13 cellular contexts compared by ENCODE assay signal in the genomic region with DNA sequence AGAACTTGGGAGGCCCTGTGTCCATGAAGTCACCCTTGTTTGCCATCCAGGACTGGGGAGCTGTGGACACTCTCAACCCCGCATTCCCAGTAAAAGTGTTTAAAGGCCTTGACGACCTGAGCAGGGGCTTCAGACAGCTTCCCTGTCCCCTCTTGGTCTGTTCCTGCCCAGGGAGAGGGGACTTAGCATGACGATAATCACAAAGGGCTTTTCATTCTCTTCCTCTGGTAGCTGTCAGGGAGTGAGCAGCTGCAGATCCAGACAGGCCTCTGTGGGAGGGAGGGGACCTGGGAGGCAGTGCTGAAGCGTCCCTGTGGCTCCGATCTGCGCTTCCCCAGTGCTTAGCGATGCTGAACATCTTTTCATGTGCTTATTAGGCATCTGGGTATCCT.
DNase-seq lines count a peak whose midpoint lies in the region; ATAC-seq, FAIRE-seq and TF ChIP-seq lines count a peak whose summit lies in the region.
"Had no signal": no experiment of that assay in that cellular context is flagged by ENCODE, and none has a peak within 500 bp of the region (broad histone marks: within the 10 kb centered on the region; RNA-seq: fewer than 3 reads in every experiment).

No MANE protein-coding gene starts in this region.

- H3K9ac ChIP-seq in HepG2 (ENCODE audit: insufficient read depth, low read depth, low read length): no peak overlapping the region

- H3K4me1 ChIP-seq in A673 (ENCODE audit: insufficient read depth, low read length, poor library complexity, severe bottlenecking) (peaks cover 18% of the 10 kb centered on the region), HepG2 (ENCODE audit: insufficient read depth, low read length) (peaks cover 20% of the 10 kb centered on the region)

- no peak for TF ChIP-seq CTCF in A673 (conservative IDR thresholded peaks at IDR 0.05; ENCODE audit: low read depth, low read length)
- no peak for TF ChIP-seq CTCF in bronchial epithelial cell (IDR thresholded peaks at IDR 0.05; ENCODE audit: insufficient read depth, low read length, severe bottlenecking)
- no peak for TF ChIP-seq CTCF in HepG2 (CRISPR knock-in tag; IDR thresholded peaks at IDR 0.05)

- no peaks in the 10 kb centered on the region for H3K79me2 ChIP-seq in HepG2 (ENCODE audit: insufficient read depth, low read length)

- ATAC-seq in HepG2 (peak; percentile 83), GM18505 (IDR thresholded peaks at IDR 0.05; ENCODE audit: unreplicated experiment) (no peak)
- ATAC-seq: left lobe of liver had no signal

- H3K4me2 ChIP-seq in HepG2 (ENCODE audit: low read depth, low read length): peak overlapping the region; percentile 66

- intact Hi-C loops in A673 (cut with micrococcal nuclease; ENCODE audit: unreplicated experiment) (no loop called here), HepG2 (cut with micrococcal nuclease; ENCODE audit: unreplicated experiment) (no loop called here)

- H3K36me3 ChIP-seq in A673 (ENCODE audit: insufficient read depth, low read length, poor library complexity, severe bottlenecking) (no peaks in the 10 kb centered on the region), bronchial epithelial cell (ENCODE audit: control insufficient read depth, insufficient read depth, low read length) (no peaks in the 10 kb centered on the region), HepG2 (replicated peaks in 1 of 2; ENCODE audit: control insufficient read depth in 1 of 2, insufficient read depth in 2 of 2, low read length in 2 of 2) (no peaks in the 10 kb centered on the region)

- peak overlapping the region; percentile 33 for H2AFZ ChIP-seq in HepG2 (ENCODE audit: low read length)

- no peak for TF ChIP-seq RAD21 in HepG2 (CRISPR knock-in tag; IDR thresholded peaks at IDR 0.05)

- POLR2A ChIA-PET in A673 (lab: Charles Lee; ENCODE audit: low non-redundant PET) (no interaction called here), HepG2 (lab: Yijun Ruan, JAX) (no interaction called here)

- H3K4me3 ChIP-seq in A673 (ENCODE audit: low read depth, low read length, poor library complexity, severe bottlenecking) (no peak overlapping the region), bronchial epithelial cell (ENCODE audit: low read depth, low read length) (no peak overlapping the region), HepG2 (replicated peaks in 1 of 3; ENCODE audit: insufficient read depth in 1 of 3, low read depth in 2 of 3, low read length in 3 of 3) (peak overlapping the region in 1 of 3 experiments; percentile 20; a peak in 1 of 6 replicates)

- DNase-seq in A673 (ENCODE audit: low spot score): peak; percentile 80
- DNase-seq in NCI-H2171 (lab: John Stamatoyannopoulos, UW): peak; percentile 23
- DNase-seq in bronchial epithelial cell (ENCODE audit: low read depth): peak; percentile 51
- DNase-seq in HepG2 (ENCODE audit: low spot score): no peak
- no peak for DNase-seq in stimulated activated CD4-positive, alpha-beta T cell treated with anti-CD3 and anti-CD28 coated beads, Interleukin-15, amount 100 ng/mL, for 24 hours
- DNase-seq in LoVo (ENCODE audit: low spot score): no peak
- no peak for DNase-seq in NCI-H748 (lab: John Stamatoyannopoulos, UW; ENCODE audit: unreplicated experiment)
- DNase-seq: activated CD4-positive, alpha-beta memory T cell treated with anti-CD3 and anti-CD28 coated beads, Interleukin-2, amount 10 ng/mL, durations not matched to agents 7 days and 5 days; NCI-H2107; SIG-M5 had no signal

- TF ChIP-seq EP300 in HepG2 (IDR thresholded peaks at IDR 0.05; ENCODE audit: low read depth in 2 of 2, low read length in 2 of 2): no peak
- TF ChIP-seq EP300 in HepG2 (CRISPR knock-in tag; IDR thresholded peaks at IDR 0.05; ENCODE audit: borderline replicate concordance): no peak

- FAIRE-seq in bronchial epithelial cell (lab: Jason Lieb, UNC) (no peak), HepG2 (lab: Jason Lieb, UNC) (no peak)
- FAIRE-seq: GM18507 had no signal

- TF ChIP-seq POLR2A in HepG2 (IDR thresholded peaks at IDR 0.05; ENCODE audit: insufficient read depth in 1 of 2, low read depth in 2 of 2, low read length in 2 of 2) (no peak), GM18505 (IDR thresholded peaks at IDR 0.05; ENCODE audit: borderline replicate concordance, extremely low read depth, insufficient read depth, insufficient read length) (no peak)

- WGBS in HepG2 (ENCODE audit: low lambda C conversion rate): 43% methylated on average over 7 of the region's 7 CpGs

- H3K9me3 ChIP-seq in A673 (ENCODE audit: low read depth, low read length, poor library complexity, severe bottlenecking) (no peaks in the 10 kb centered on the region), HepG2 (ENCODE audit: low read length) (no peaks in the 10 kb centered on the region)

- H3K27ac ChIP-seq in A673 (ENCODE audit: low read depth, low read length, poor library complexity, severe bottlenecking): peak overlapping the region; percentile 79
- no peak overlapping the region for H3K27ac ChIP-seq in HepG2 (ENCODE audit: extremely low read length, insufficient read depth, low read length)

- CTCF ChIA-PET in A673 (lab: Charles Lee) (no interaction called here), HepG2 (lab: Yijun Ruan, JAX; ENCODE audit: low intra/inter-chr PET ratio, low total read pairs) (no interaction called here)

- BruUV-seq in A673 (replicated peaks; lab: Mats Ljungman, UMichigan) (no TSS peak), HepG2 (replicated peaks; lab: Mats Ljungman, UMichigan) (no TSS peak)

- in situ Hi-C loops in HepG2 (cut with HindIII; ENCODE audit: extremely low pct_ligation_motif_present, low pct_unique_long_range_greater_than_20kb): no loop called here

- no peaks in the 10 kb centered on the region for H4K20me1 ChIP-seq in HepG2 (ENCODE audit: insufficient read depth, low read length)

- no peaks in the 10 kb centered on the region for H3K27me3 ChIP-seq in A673 (replicated peaks; ENCODE audit: insufficient read depth, low read depth, low read length, poor library complexity)
- no peaks in the 10 kb centered on the region for H3K27me3 ChIP-seq in bronchial epithelial cell (ENCODE audit: control insufficient read depth, insufficient read depth, low read length)
- H3K27me3 ChIP-seq in HepG2 (ENCODE audit: control insufficient read depth in 1 of 2, insufficient read depth in 2 of 2, low read length in 2 of 2): peaks cover 0 to 1% of the 10 kb centered on the region in 2 experiments; a peak in 1 of 5 replicates

TF ChIP-seq in HepG2, 621 proteins besides CTCF, POLR2A, EP300 and RAD21 (continues in another document):
- no peak for TF ChIP-seq GZF1 (CRISPR knock-in tag; IDR thresholded peaks at IDR 0.05)
- TF ChIP-seq, protein P1, sequence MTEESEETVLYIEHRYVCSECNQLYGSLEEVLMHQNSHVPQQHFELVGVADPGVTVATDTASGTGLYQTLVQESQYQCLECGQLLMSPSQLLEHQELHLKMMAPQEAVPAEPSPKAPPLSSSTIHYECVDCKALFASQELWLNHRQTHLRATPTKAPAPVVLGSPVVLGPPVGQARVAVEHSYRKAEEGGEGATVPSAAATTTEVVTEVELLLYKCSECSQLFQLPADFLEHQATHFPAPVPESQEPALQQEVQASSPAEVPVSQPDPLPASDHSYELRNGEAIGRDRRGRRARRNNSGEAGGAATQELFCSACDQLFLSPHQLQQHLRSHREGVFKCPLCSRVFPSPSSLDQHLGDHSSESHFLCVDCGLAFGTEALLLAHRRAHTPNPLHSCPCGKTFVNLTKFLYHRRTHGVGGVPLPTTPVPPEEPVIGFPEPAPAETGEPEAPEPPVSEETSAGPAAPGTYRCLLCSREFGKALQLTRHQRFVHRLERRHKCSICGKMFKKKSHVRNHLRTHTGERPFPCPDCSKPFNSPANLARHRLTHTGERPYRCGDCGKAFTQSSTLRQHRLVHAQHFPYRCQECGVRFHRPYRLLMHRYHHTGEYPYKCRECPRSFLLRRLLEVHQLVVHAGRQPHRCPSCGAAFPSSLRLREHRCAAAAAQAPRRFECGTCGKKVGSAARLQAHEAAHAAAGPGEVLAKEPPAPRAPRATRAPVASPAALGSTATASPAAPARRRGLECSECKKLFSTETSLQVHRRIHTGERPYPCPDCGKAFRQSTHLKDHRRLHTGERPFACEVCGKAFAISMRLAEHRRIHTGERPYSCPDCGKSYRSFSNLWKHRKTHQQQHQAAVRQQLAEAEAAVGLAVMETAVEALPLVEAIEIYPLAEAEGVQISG (CRISPR knock-in tag; IDR thresholded peaks at IDR 0.05): no peak
- TF ChIP-seq, protein P2, sequence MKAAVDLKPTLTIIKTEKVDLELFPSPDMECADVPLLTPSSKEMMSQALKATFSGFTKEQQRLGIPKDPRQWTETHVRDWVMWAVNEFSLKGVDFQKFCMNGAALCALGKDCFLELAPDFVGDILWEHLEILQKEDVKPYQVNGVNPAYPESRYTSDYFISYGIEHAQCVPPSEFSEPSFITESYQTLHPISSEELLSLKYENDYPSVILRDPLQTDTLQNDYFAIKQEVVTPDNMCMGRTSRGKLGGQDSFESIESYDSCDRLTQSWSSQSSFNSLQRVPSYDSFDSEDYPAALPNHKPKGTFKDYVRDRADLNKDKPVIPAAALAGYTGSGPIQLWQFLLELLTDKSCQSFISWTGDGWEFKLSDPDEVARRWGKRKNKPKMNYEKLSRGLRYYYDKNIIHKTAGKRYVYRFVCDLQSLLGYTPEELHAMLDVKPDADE (CRISPR knock-in tag; IDR thresholded peaks at IDR 0.05): no peak
- TF ChIP-seq, protein P3, sequence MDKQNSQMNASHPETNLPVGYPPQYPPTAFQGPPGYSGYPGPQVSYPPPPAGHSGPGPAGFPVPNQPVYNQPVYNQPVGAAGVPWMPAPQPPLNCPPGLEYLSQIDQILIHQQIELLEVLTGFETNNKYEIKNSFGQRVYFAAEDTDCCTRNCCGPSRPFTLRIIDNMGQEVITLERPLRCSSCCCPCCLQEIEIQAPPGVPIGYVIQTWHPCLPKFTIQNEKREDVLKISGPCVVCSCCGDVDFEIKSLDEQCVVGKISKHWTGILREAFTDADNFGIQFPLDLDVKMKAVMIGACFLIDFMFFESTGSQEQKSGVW (CRISPR knock-in tag; IDR thresholded peaks at IDR 0.05; ENCODE audit: borderline replicate concordance): no peak
- TF ChIP-seq HOXA5 (CRISPR knock-in tag; IDR thresholded peaks at IDR 0.05): no peak
- TF ChIP-seq, protein P4, sequence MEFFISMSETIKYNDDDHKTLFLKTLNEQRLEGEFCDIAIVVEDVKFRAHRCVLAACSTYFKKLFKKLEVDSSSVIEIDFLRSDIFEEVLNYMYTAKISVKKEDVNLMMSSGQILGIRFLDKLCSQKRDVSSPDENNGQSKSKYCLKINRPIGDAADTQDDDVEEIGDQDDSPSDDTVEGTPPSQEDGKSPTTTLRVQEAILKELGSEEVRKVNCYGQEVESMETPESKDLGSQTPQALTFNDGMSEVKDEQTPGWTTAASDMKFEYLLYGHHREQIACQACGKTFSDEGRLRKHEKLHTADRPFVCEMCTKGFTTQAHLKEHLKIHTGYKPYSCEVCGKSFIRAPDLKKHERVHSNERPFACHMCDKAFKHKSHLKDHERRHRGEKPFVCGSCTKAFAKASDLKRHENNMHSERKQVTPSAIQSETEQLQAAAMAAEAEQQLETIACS (CRISPR knock-in tag; IDR thresholded peaks at IDR 0.05): no peak

Comparison
In these comparisons a context has a peak if more than half of its experiments do, and no peak if none do; other contexts are left out.
1. DNase-seq: peak in A673 (single experiment), NCI-H2171 (single experiment) and bronchial epithelial cell (single experiment); none in HepG2 (single experiment), stimulated activated CD4-positive, alpha-beta T cell treated with anti-CD3 and anti-CD28 coated beads, Interleukin-15, amount 100 ng/mL, for 24 hours (single experiment), LoVo (single experiment) and NCI-H748 (single experiment).